Comparison of ENCODE assay signal across 27 cellular contexts in genomic region chr2:159015823-159016222, GRCh38.
"Had no signal": no experiment of that assay in that cellular context is flagged by ENCODE, and none has a peak within 500 bp of the region (broad histone marks: within the 10 kb centered on the region; RNA-seq: fewer than 3 reads in every experiment).

No MANE protein-coding gene starts in this region.

- H3K27ac Mint-ChIP-seq: nephron; neural progenitor cell; progenitor cell of endocrine pancreas; stimulated activated effector memory CD8-positive, alpha-beta T cell treated with anti-CD3 and anti-CD28 coated beads, Interleukin-12 subunit alpha, Interleukin-12 subunit beta, amount 100 ng/mL, for 72 hours; stimulated activated naive B cell treated with anti-CD40 and anti-IgM and Interleukin-4, amounts not matched to agents 10 μg/mL and 1 μg/mL and 100 μg/mL, for 72 hours; stimulated activated naive CD8-positive, alpha-beta T cell treated with anti-CD3 and anti-CD28 coated beads, Interleukin-15, Interleukin-2, amounts not matched to agents 100 ng/mL and 50 ng/mL, for 24 hours had no signal

- H3K4me3 Mint-ChIP-seq: nephron; neural progenitor cell; stimulated activated effector memory CD8-positive, alpha-beta T cell treated with anti-CD3 and anti-CD28 coated beads, Interleukin-12 subunit alpha, Interleukin-12 subunit beta, amount 100 ng/mL, for 72 hours; stimulated activated naive B cell treated with anti-CD40 and anti-IgM and Interleukin-4, amounts not matched to agents 10 μg/mL and 1 μg/mL and 100 μg/mL, for 72 hours; stimulated activated naive CD8-positive, alpha-beta T cell treated with anti-CD3 and anti-CD28 coated beads, Interleukin-15, Interleukin-2, amounts not matched to agents 100 ng/mL and 50 ng/mL, for 24 hours had no signal

- H2AFZ ChIP-seq: neural progenitor cell, parathyroid adenoma had no signal

- DNase-seq: occipital lobe; ovary; posterior cingulate gyrus; psoas muscle; right cardiac atrium; right lobe of liver; sigmoid colon; small intestine; stimulated activated CD4-positive, alpha-beta T cell treated with anti-CD3 and anti-CD28 coated beads, Interleukin-15, amount 100 ng/mL, for 24 hours; stimulated activated CD4-positive, alpha-beta T cell treated with anti-CD3 and anti-CD28 coated beads, Interleukin-2, amount 100 ng/mL, for 24 hours; stimulated activated CD4-positive, alpha-beta T cell treated with anti-CD3 and anti-CD28 coated beads, Interleukin-2, amount 100 ng/mL, for 48 hours; stimulated activated CD4-positive, alpha-beta T cell treated with anti-CD3 and anti-CD28 coated beads, Interleukin-4, amount 100 ng/mL, for 24 hours; stimulated activated naive B cell treated with anti-CD40 and anti-IgM and Interleukin-4, amounts not matched to agents 10 μg/mL and 1 μg/mL and 100 μg/mL, for 72 hours; stimulated activated naive CD4-positive, alpha-beta T cell treated with Interleukin-2 at 50 U/mL for 16 hours; stomach; thyroid gland; trophoblast cell; upper lobe of left lung had no signal

- H3K4me1 Mint-ChIP-seq: stimulated activated naive B cell treated with anti-CD40 and anti-IgM and Interleukin-4, amounts not matched to agents 10 μg/mL and 1 μg/mL and 100 μg/mL, for 72 hours had no signal

- H3K9me3 ChIP-seq: ovary, right lobe of liver, thyroid gland had no signal

- H3K36me3 ChIP-seq: neural progenitor cell, ovary, sigmoid colon, thoracic aorta, thyroid gland had no signal

- ATAC-seq: psoas muscle; right cardiac atrium; right lobe of liver; stimulated activated effector memory CD8-positive, alpha-beta T cell treated with anti-CD3 and anti-CD28 coated beads, Interleukin-12 subunit alpha, Interleukin-12 subunit beta, amount 100 ng/mL, for 72 hours; stimulated activated naive B cell treated with anti-CD40 and anti-IgM and Interleukin-4, amounts not matched to agents 10 μg/mL and 1 μg/mL and 100 μg/mL, for 72 hours had no signal

- H3K9ac ChIP-seq: neural progenitor cell, parathyroid adenoma had no signal

- H3K36me3 Mint-ChIP-seq: stimulated activated effector memory CD8-positive, alpha-beta T cell treated with anti-CD3 and anti-CD28 coated beads, Interleukin-12 subunit alpha, Interleukin-12 subunit beta, amount 100 ng/mL, for 72 hours had no signal

- H3K27me3 ChIP-seq: neural progenitor cell, ovary, right lobe of liver, sigmoid colon, stomach, thyroid gland, tibial nerve, upper lobe of left lung, vagina had no signal

- H3K4me2 ChIP-seq: neural progenitor cell had no signal

- H3K4me1 ChIP-seq: neural progenitor cell, parathyroid adenoma, right lobe of liver, vagina had no signal

- H3K4me3 ChIP-seq: neural progenitor cell, ovary, psoas muscle, right lobe of liver, sigmoid colon, stomach, thoracic aorta, thyroid gland, tibial nerve, upper lobe of left lung, vagina had no signal

- H3K27me3 Mint-ChIP-seq: progenitor cell of endocrine pancreas; stimulated activated naive B cell treated with anti-CD40 and anti-IgM and Interleukin-4, amounts not matched to agents 10 μg/mL and 1 μg/mL and 100 μg/mL, for 72 hours; stimulated activated naive CD8-positive, alpha-beta T cell treated with anti-CD3 and anti-CD28 coated beads, Interleukin-15, Interleukin-2, amounts not matched to agents 100 ng/mL and 50 ng/mL, for 24 hours had no signal

- H3K27ac ChIP-seq: neural progenitor cell, ovary, parathyroid adenoma, psoas muscle, right lobe of liver, sigmoid colon, stomach, thoracic aorta, thyroid gland, tibial nerve, upper lobe of left lung, vagina had no signal
